8 cellular contexts compared by ENCODE assay signal in the genomic region with DNA sequence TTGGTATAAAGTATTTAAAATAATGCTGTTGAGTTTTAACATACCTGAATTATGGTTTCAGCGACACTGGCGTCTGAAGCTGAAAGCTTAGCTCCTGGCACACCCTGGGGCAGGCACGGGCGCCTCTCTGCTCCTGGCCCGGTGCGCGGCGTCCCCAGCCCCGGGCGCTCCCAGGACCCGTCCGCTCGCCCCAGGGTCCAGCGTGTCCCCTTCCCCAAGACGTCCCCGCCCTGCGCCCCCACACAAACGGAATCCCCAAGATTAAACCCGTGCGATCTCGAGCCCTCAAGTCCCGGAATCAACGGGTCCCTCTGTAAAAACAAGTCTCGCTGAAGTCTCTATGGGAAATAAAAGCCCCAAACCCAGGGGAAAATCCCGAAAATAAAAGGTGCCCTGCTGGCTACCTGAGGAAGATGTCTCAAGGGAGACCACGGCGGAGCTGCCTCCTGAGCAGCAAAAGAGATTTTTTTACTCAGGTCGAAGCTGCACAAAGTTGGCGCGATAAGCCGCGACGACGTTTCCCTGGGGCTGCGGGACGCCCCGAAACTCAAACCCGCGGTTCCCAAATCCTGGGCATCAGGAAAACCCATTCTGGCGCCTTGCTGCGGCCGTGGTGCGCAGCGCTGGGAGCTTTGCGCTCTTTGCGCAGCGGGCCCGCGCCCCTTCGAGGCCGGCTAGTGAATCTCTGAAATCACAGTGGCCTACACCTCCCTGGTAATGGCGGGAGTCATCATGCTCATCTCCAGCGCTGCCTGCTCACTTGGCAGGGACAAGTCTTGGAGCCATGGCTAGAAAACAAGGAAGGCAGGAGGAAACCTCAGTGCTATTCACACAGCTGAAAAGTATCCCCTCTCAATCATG. TPM values are rescaled to one million over a fixed set of nuclear protein-coding genes. Genes with fewer than 3 reads are reported as not detected.
DNase-seq lines count a peak whose midpoint lies in the region; ATAC-seq, FAIRE-seq and TF ChIP-seq lines count a peak whose summit lies in the region.

No MANE protein-coding gene starts in this region.

- peaks cover 0 to 8% (median 0%) of the 10 kb centered on the region in 4 donors for H3K4me1 ChIP-seq in right lobe of liver

- no peak for TF ChIP-seq POLR2A in right lobe of liver (IDR thresholded peaks at IDR 0.05)

- H3K9me3 Mint-ChIP-seq in Calu3 (ENCODE audit: low read depth, unreplicated experiment), result no peaks in the 10 kb centered on the region
- H3K9me3 Mint-ChIP-seq in activated naive CD8-positive, alpha-beta T cell treated with anti-CD3 and anti-CD28 coated beads, Interleukin-2, amount 50 U/mL, for 24 hours, result no peaks in the 10 kb centered on the region

- no peaks in the 10 kb centered on the region for H3K27me3 Mint-ChIP-seq in Calu3 (ENCODE audit: unreplicated experiment)
- peaks cover 53% of the 10 kb centered on the region for H3K27me3 Mint-ChIP-seq in activated naive CD8-positive, alpha-beta T cell treated with anti-CD3 and anti-CD28 coated beads, Interleukin-2, amount 50 U/mL, for 24 hours

- no peaks in the 10 kb centered on the region for H3K36me3 ChIP-seq in right lobe of liver

- peaks cover 0 to 11% of the 10 kb centered on the region in 2 donors for H3K27me3 ChIP-seq in right lobe of liver

- BruUV-seq in Calu3 (replicated peaks; lab: Mats Ljungman, UMichigan), result no TSS peak

- H3K4me3 Mint-ChIP-seq in Calu3 (ENCODE audit: low read depth, unreplicated experiment), result peak overlapping the region; percentile 74
- H3K4me3 Mint-ChIP-seq in activated naive CD8-positive, alpha-beta T cell treated with anti-CD3 and anti-CD28 coated beads, Interleukin-2, amount 50 U/mL, for 24 hours, result peak overlapping the region; percentile 50

- ATAC-seq in GM21786 (IDR thresholded peaks at IDR 0.05; ENCODE audit: unreplicated experiment) (peak; percentile 72), right lobe of liver (peak in 3 of 4 donors; percentile 33 to 43 (median 38))
- peak; percentile 33 for ATAC-seq in activated naive CD8-positive, alpha-beta T cell treated with anti-CD3 and anti-CD28 coated beads, Interleukin-2, amount 50 U/mL, for 24 hours

- H3K36me3 Mint-ChIP-seq in Calu3 (ENCODE audit: insufficient read depth, unreplicated experiment), result no peaks in the 10 kb centered on the region
- H3K36me3 Mint-ChIP-seq in activated naive CD8-positive, alpha-beta T cell treated with anti-CD3 and anti-CD28 coated beads, Interleukin-2, amount 50 U/mL, for 24 hours (ENCODE audit: low read depth), result no peaks in the 10 kb centered on the region

- CTCF ChIA-PET in Calu3 (lab: Charles Lee), result interaction anchor here (0.7 to 0.9 kb wide), 3 partner anchors 10 to 757 kb away, joined by 3 to 6 read pairs (median 3); no protein-coding TSS in a partner anchor

- no peaks in the 10 kb centered on the region for H3K9me3 ChIP-seq in right lobe of liver

- DNase-seq in Calu3, result peak; percentile 39
- peak; percentile 19 for DNase-seq in activated naive CD8-positive, alpha-beta T cell treated with anti-CD3 and anti-CD28 coated beads, Interleukin-2, amount 50 U/mL, for 24 hours
- no peak for DNase-seq in right lobe of liver
- no peak for DNase-seq in NCI-H226
- DNase-seq in urothelium cell line (ENCODE audit: low spot score), result no peak
- no peak for DNase-seq in KG1 (lab: John Stamatoyannopoulos, UW)

- 5% methylated on average over 21 of the region's 53 CpGs for WGBS in right lobe of liver (ENCODE audit: insufficient coverage, low coverage, low lambda C conversion rate, missing lambda C conversion rate)

- H3K27ac ChIP-seq in right lobe of liver (no peak overlapping the region), temporal lobe (ENCODE audit: low read depth, low read length) (peak overlapping the region; percentile 58)

- H3K27ac Mint-ChIP-seq in Calu3 (ENCODE audit: unreplicated experiment), result no peak overlapping the region
- no peak overlapping the region for H3K27ac Mint-ChIP-seq in activated naive CD8-positive, alpha-beta T cell treated with anti-CD3 and anti-CD28 coated beads, Interleukin-2, amount 50 U/mL, for 24 hours

- H3K4me1 Mint-ChIP-seq in Calu3 (ENCODE audit: low read depth, unreplicated experiment), result no peaks in the 10 kb centered on the region
- peaks cover 4% of the 10 kb centered on the region for H3K4me1 Mint-ChIP-seq in activated naive CD8-positive, alpha-beta T cell treated with anti-CD3 and anti-CD28 coated beads, Interleukin-2, amount 50 U/mL, for 24 hours

- intact Hi-C loops in Calu3 (cut with micrococcal nuclease; ENCODE audit: unreplicated experiment), result no loop called here
- intact Hi-C loops in right lobe of liver (cut with DNase I), result no loop called here

- TF ChIP-seq CTCF in Calu3 (IDR thresholded peaks at IDR 0.05; ENCODE audit: unreplicated experiment), result no peak
- TF ChIP-seq CTCF in right lobe of liver (IDR thresholded peaks at IDR 0.05), result no peak

- no peak for FAIRE-seq in urothelium cell line (lab: Jason Lieb, UNC)

- no peak overlapping the region for H3K4me3 ChIP-seq in right lobe of liver

RNA-seq across cellular contexts. Expression of gene IFNA8, which starts 6.3 kb away (rescaled TPM):
- total RNA-seq in Calu3 (2022), result not detected in 2 replicates
- not detected for total RNA-seq in right lobe of liver
- total RNA-seq in temporal lobe, result not detected

RNA-seq across cellular contexts. Expression of gene IFNA2, which starts 17.4 kb away (rescaled TPM):
- total RNA-seq in Calu3 (2022), result not detected in 2 replicates
- not detected for total RNA-seq in right lobe of liver
- total RNA-seq in temporal lobe, result not detected

RNA-seq across cellular contexts. Expression of gene IFNA13, which starts 34.8 kb away (rescaled TPM):
- total RNA-seq in Calu3 (2022) (not detected in 2 replicates), right lobe of liver (not detected), temporal lobe (not detected)

RNA-seq across cellular contexts. Expression of gene IFNA1, which starts 37.6 kb away (rescaled TPM):
- not detected in 2 replicates for total RNA-seq in Calu3 (2022)
- total RNA-seq in right lobe of liver, result not detected
- total RNA-seq in temporal lobe, result not detected

RNA-seq across cellular contexts. Expression of gene IFNA6, which starts 51.9 kb away (rescaled TPM):
- not detected in 2 replicates for total RNA-seq in Calu3 (2022)
- total RNA-seq in right lobe of liver, result not detected
- total RNA-seq in temporal lobe, result not detected

Comparison
In these comparisons a context has a peak if more than half of its experiments do, and no peak if none do; other contexts are left out.
1. DNase-seq: peak in Calu3 (single experiment) and activated naive CD8-positive, alpha-beta T cell treated with anti-CD3 and anti-CD28 coated beads, Interleukin-2, amount 50 U/mL, for 24 hours (single experiment); none in right lobe of liver (0 of 3), NCI-H226 (single experiment), urothelium cell line (single experiment) and KG1 (single experiment).
2. Peak in every context shown above with its lines, with median percentiles within 50 percentile points of each other: ATAC-seq.